In the genomic region with DNA sequence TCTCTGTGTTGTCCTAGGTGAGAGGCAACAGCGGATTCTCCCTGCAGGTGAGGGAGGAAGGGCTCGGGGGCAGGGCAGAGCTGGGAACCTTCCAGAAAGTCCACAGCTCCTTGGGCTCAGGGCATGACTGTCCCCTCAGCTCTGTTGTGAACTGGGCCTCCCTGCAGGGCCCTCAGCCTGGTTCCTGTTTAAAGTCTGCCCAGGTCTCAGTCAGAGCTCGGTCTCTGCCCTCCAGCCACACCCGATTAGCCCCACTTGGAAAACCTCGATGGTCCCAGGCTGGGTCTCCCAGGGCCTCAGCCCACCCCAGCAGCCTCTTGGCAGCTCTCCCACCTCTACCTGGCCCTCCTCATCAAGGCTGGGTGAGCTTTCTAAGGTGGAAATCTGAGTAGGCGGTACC, we compare ENCODE assay signal across 7 cellular contexts. TPM values are rescaled to one million over a fixed set of nuclear protein-coding genes. Genes with fewer than 3 reads are reported as not detected.
"Had no signal": no experiment of that assay in that cellular context is flagged by ENCODE, and none has a peak within 500 bp of the region (broad histone marks: within the 10 kb centered on the region; RNA-seq: fewer than 3 reads in every experiment).

No MANE protein-coding gene starts in this region.

- H3K4me3 Mint-ChIP-seq: H9 had no signal

- H3K9me3 Mint-ChIP-seq: H9 had no signal

- H3K9ac ChIP-seq: GM23248 had no signal

- ATAC-seq: K562 had no signal

- H2AFZ ChIP-seq: GM23248 had no signal

- DNase-seq: GM23248, H9, HCEC 1CT, IMR-90, KG1 had no signal

- H3K27ac Mint-ChIP-seq: H9 had no signal

- H3K27ac ChIP-seq: GM23248 had no signal

- H3K4me3 ChIP-seq: GM23248, K562 had no signal

RNA-seq across cellular contexts. Expression of a gene that starts 30.0 kb away (rescaled TPM):
- total RNA-seq: GM23248, H1, H9, IMR-90, K562 had no signal
- polyA plus RNA-seq: GM23248, H1, IMR-90 had no signal
